In the genomic region with DNA sequence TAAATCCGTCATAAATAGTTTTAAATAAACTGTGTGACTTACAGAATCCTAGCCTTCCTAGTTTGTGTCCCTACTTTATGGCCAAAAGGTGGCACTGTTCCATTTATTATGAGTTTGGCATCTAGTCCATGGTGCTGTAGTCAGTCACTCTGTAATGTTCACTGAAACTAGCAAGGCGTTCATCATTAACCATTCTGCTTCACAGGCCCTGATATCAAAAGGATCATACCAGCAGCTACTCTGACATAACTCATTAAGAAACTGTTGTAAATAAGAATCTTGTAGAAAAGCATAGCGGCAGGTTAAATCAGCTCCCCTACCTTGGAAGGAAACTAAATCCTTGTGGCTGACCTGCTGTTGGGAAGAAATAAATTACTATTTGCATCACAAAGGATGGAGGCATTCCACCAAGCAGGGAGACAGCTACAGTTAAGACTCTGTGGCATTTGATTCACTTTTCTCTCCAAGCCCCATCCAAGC, we compare ENCODE assay signal across 8 cellular contexts.
DNase-seq lines count a peak whose midpoint lies in the region; ATAC-seq and TF ChIP-seq lines count a peak whose summit lies in the region.

No MANE protein-coding gene starts in this region.

- no peak overlapping the region for H3K4me3 Mint-ChIP-seq in activated CD4-positive, alpha-beta T cell treated with anti-CD3 and anti-CD28 coated beads, Interleukin-2, amount 10 ng/mL, durations not matched to agents 24 days and 14 days

- H3K4me1 Mint-ChIP-seq in activated CD4-positive, alpha-beta T cell treated with anti-CD3 and anti-CD28 coated beads, Interleukin-2, amount 10 ng/mL, durations not matched to agents 24 days and 14 days, result no peaks in the 10 kb centered on the region

- WGBS in heart left ventricle, 4 donors, result 10 to 21% (median 18%) methylated on average over 3 of the region's 3 CpGs

- H3K36me3 ChIP-seq in heart left ventricle (no peaks in the 10 kb centered on the region), WERI-Rb-1 (no peaks in the 10 kb centered on the region)

- no peak overlapping the region for H3K27ac ChIP-seq in heart left ventricle
- H3K27ac ChIP-seq in WERI-Rb-1, result no peak overlapping the region

- no peaks in the 10 kb centered on the region for H3K9me3 Mint-ChIP-seq in activated CD4-positive, alpha-beta T cell treated with anti-CD3 and anti-CD28 coated beads, Interleukin-2, amount 10 ng/mL, durations not matched to agents 24 days and 14 days

- no peaks in the 10 kb centered on the region for H3K4me1 ChIP-seq in heart left ventricle

- H3K4me3 ChIP-seq in heart left ventricle, result no peak overlapping the region
- H3K4me3 ChIP-seq in WERI-Rb-1 (ENCODE audit: low read depth, low read length), result no peak overlapping the region

- peak in 1 of 4 donors; percentile 36 for ATAC-seq in heart left ventricle
- no peak for ATAC-seq in Right ventricle myocardium inferior

- no peaks in the 10 kb centered on the region for H3K27me3 Mint-ChIP-seq in activated CD4-positive, alpha-beta T cell treated with anti-CD3 and anti-CD28 coated beads, Interleukin-2, amount 10 ng/mL, durations not matched to agents 24 days and 14 days

- DNase-seq in heart left ventricle (no peak), Right ventricle myocardium inferior (ENCODE audit: missing footprints) (no peak), Kasumi-1 (lab: John Stamatoyannopoulos, UW) (peak; percentile 33 to 56), WERI-Rb-1 (peak; percentile 6), inferior parietal cortex (ENCODE audit: extremely low spot score) (peak; percentile 39)
- DNase-seq in activated CD4-positive, alpha-beta T cell treated with anti-CD3 and anti-CD28 coated beads, Interleukin-2, amount 10 ng/mL, durations not matched to agents 24 days and 14 days, result no peak
- DNase-seq in activated CD4-positive, alpha-beta T cell treated with anti-CD3 and anti-CD28 coated beads, Interleukin-2, amount 50 U/mL, for 1 hour, result no peak
- DNase-seq in activated CD4-positive, alpha-beta T cell treated with anti-CD3 and anti-CD28 coated beads for 1 hour, result no peak

- H3K27ac Mint-ChIP-seq in activated CD4-positive, alpha-beta T cell treated with anti-CD3 and anti-CD28 coated beads, Interleukin-2, amount 10 ng/mL, durations not matched to agents 24 days and 14 days, result no peak overlapping the region

- intact Hi-C loops in heart left ventricle (cut with DNase I) (loop anchor here in 1 of 10 donors (10.0 kb wide), 1 partner anchor 420 kb away; no protein-coding TSS in a partner anchor), Right ventricle myocardium inferior (cut with DNase I) (loop anchor here (10.0 kb wide), 1 partner anchor 420 kb away; no protein-coding TSS in a partner anchor)
- intact Hi-C loops in activated CD4-positive, alpha-beta T cell treated with anti-CD3 and anti-CD28 coated beads, Interleukin-2, amount 10 ng/mL, durations not matched to agents 24 days and 14 days (cut with micrococcal nuclease), result no loop called here

- H3K9me3 ChIP-seq in heart left ventricle (no peaks in the 10 kb centered on the region), WERI-Rb-1 (ENCODE audit: severe bottlenecking) (no peaks in the 10 kb centered on the region)

- TF ChIP-seq CTCF in heart left ventricle (IDR thresholded peaks at IDR 0.05), result peak in 11 of 12 donors; percentile 18 to 52 (median 37)
- TF ChIP-seq CTCF in WERI-Rb-1 (IDR thresholded peaks at IDR 0.05; ENCODE audit: low read depth, low read length), result peak; percentile 49; the same call in 1 of the 2 replicates

- TF ChIP-seq POLR2A in heart left ventricle (IDR thresholded peaks at IDR 0.05), result no peak

- no peaks in the 10 kb centered on the region for H3K36me3 Mint-ChIP-seq in activated CD4-positive, alpha-beta T cell treated with anti-CD3 and anti-CD28 coated beads, Interleukin-2, amount 10 ng/mL, durations not matched to agents 24 days and 14 days (ENCODE audit: low read depth)

- H3K27me3 ChIP-seq in heart left ventricle (peaks cover 0 to 6% (median 0%) of the 10 kb centered on the region in 9 donors), WERI-Rb-1 (ENCODE audit: insufficient read depth, low read depth, severe bottlenecking) (peaks cover 23% of the 10 kb centered on the region)

Comparison
In these comparisons a context has a peak if more than half of its experiments do, and no peak if none do; other contexts are left out.
1. DNase-seq: peak in Kasumi-1 (2 of 2), WERI-Rb-1 (single experiment) and inferior parietal cortex (single experiment); none in heart left ventricle (0 of 5), Right ventricle myocardium inferior (single experiment), activated CD4-positive, alpha-beta T cell treated with anti-CD3 and anti-CD28 coated beads, Interleukin-2, amount 10 ng/mL, durations not matched to agents 24 days and 14 days (single experiment), activated CD4-positive, alpha-beta T cell treated with anti-CD3 and anti-CD28 coated beads, Interleukin-2, amount 50 U/mL, for 1 hour (single experiment) and activated CD4-positive, alpha-beta T cell treated with anti-CD3 and anti-CD28 coated beads for 1 hour (single experiment).